In genomic region chr1:16351994-16352841, GRCh38 we compare ENCODE assay signal across 8 cellular contexts. TPM values are rescaled to one million over a fixed set of nuclear protein-coding genes. Genes with fewer than 3 reads are reported as not detected.
DNase-seq lines count a peak whose midpoint lies in the region; ATAC-seq and TF ChIP-seq lines count a peak whose summit lies in the region.

TSS of gene FBXO42 (minus strand) at chr1:16352480. CDS start at chr1:16315418, 37,062 bp downstream.

- peak within 1 kb of the TSS; percentile 99 for H3K4me3 ChIP-seq in kidney epithelial cell (ENCODE audit: low read depth, low read length)

- peak; percentile 92 for DNase-seq in Ammon's horn (ENCODE audit: low spot score)
- peak; percentile 84 for DNase-seq in NCI-H460 (ENCODE audit: extremely low read depth, low read depth)
- DNase-seq in activated CD4-positive, CD25-positive, alpha-beta regulatory T cell treated with anti-CD3 and anti-CD28 coated beads, Interleukin-2, amount 50 U/mL, for 72 hours = peak; percentile 93
- peak; percentile 93 for DNase-seq in cerebellum (ENCODE audit: low spot score)
- DNase-seq in kidney epithelial cell (ENCODE audit: low read depth) = peak; percentile 59
- peak; percentile 81 to 86 for DNase-seq in stimulated activated CD4-positive, alpha-beta T cell treated with anti-CD3 and anti-CD28 coated beads, Interleukin-15, amount 100 ng/mL, for 48 hours (ENCODE audit: low read depth in 2 of 2)

- TF ChIP-seq CTCF in kidney epithelial cell (IDR thresholded peaks at IDR 0.05; ENCODE audit: insufficient read depth, low read length, poor library complexity, severe bottlenecking) = peak; percentile 38

- H3K27me3 ChIP-seq in kidney epithelial cell (ENCODE audit: control insufficient read depth, insufficient read depth, low read length) = no peaks in the 10 kb centered on the region

- ATAC-seq in HG03432 (IDR thresholded peaks at IDR 0.05; ENCODE audit: unreplicated experiment) = peak; percentile 91

- peak; percentile 94 for TF ChIP-seq POLR2A in GM19193 (IDR thresholded peaks at IDR 0.05; ENCODE audit: extremely low read depth, insufficient read depth, insufficient read length)

- H3K36me3 ChIP-seq in kidney epithelial cell (ENCODE audit: control insufficient read depth, insufficient read depth, low read length) = no peaks in the 10 kb centered on the region

RNA-seq across cellular contexts. Expression of gene FBXO42, which starts in this region (rescaled TPM):
- total RNA-seq in NCI-H460 (2014; rRNA removed; shearing (Covaris generic)) = 13.3 and 19.9 TPM in 2 replicates
- polyA plus RNA-seq in NCI-H460 (2014; cell fraction: nucleus; rRNA removed) = 13.2 and 25.0 TPM in 2 replicates
- 35.7 TPM for total RNA-seq in cerebellum
- 11.9 and 18.9 TPM in 2 replicates for total RNA-seq in kidney epithelial cell

Comparison
In these comparisons a context has a peak if more than half of its experiments do, and no peak if none do; other contexts are left out.
1. Peak in every context shown above with its lines: DNase-seq, ATAC-seq and H3K4me3 ChIP-seq.